In the genomic region with DNA sequence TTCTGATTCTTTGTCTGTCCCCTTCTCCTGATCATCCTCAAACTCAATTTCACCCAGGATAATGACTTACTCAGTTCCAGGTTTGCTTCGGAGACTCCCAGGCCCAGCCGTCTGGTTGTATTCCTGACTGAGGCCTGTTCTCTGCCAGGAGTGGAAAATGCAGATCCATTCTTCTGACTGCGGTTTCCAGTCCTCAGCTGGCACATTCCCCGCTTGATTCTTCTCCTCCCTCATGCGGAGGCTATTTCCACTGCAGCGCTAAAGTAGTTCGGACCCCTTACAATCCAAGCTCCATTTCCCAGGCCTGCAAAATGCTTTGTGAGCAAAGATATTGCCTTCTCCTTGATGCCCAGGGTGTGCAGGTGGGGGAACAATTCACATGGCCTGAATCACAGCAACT, we compare ENCODE assay signal across 23 cellular contexts. TPM values are rescaled to one million over a fixed set of nuclear protein-coding genes. Genes with fewer than 3 reads are reported as not detected.
"Had no signal": no experiment of that assay in that cellular context is flagged by ENCODE, and none has a peak within 500 bp of the region (broad histone marks: within the 10 kb centered on the region; RNA-seq: fewer than 3 reads in every experiment).

No MANE protein-coding gene starts in this region.

- H3K4me1 Mint-ChIP-seq: endodermal cell; naive thymus-derived CD8-positive, alpha-beta T cell; nephron progenitor cell; stimulated activated effector memory CD8-positive, alpha-beta T cell treated with anti-CD3 and anti-CD28 coated beads, Interleukin-12 subunit alpha, Interleukin-12 subunit beta, amount 100 ng/mL, for 72 hours had no signal

- H3K27me3 ChIP-seq: ovary, sigmoid colon, stomach, thyroid gland, vagina had no signal

- H3K27ac Mint-ChIP-seq: dendritic cell treated with granulocyte-macrophage colony-stimulating factor and Interleukin-4, amounts not matched to agents 40 ng/mL and 50 ng/mL, for 4 days; endodermal cell; naive thymus-derived CD8-positive, alpha-beta T cell; nephron progenitor cell; stimulated activated effector memory CD8-positive, alpha-beta T cell treated with anti-CD3 and anti-CD28 coated beads, Interleukin-12 subunit alpha, Interleukin-12 subunit beta, amount 100 ng/mL, for 72 hours had no signal

- H3K36me3 Mint-ChIP-seq: naive thymus-derived CD8-positive, alpha-beta T cell; stimulated activated effector memory CD8-positive, alpha-beta T cell treated with anti-CD3 and anti-CD28 coated beads, Interleukin-12 subunit alpha, Interleukin-12 subunit beta, amount 100 ng/mL, for 72 hours had no signal

- H3K9me3 Mint-ChIP-seq: dendritic cell treated with granulocyte-macrophage colony-stimulating factor and Interleukin-4, amounts not matched to agents 40 ng/mL and 50 ng/mL, for 4 days; endodermal cell; naive thymus-derived CD8-positive, alpha-beta T cell; nephron progenitor cell; stimulated activated effector memory CD8-positive, alpha-beta T cell treated with anti-CD3 and anti-CD28 coated beads, Interleukin-12 subunit alpha, Interleukin-12 subunit beta, amount 100 ng/mL, for 72 hours had no signal

- H3K27me3 Mint-ChIP-seq: dendritic cell treated with granulocyte-macrophage colony-stimulating factor and Interleukin-4, amounts not matched to agents 40 ng/mL and 50 ng/mL, for 4 days had no signal

- DNase-seq: effector CD8-positive, alpha-beta T cell; endodermal cell; head of caudate nucleus; left ventricle myocardium superior; lower lobe of right lung; naive thymus-derived CD8-positive, alpha-beta T cell; nephron progenitor cell; occipital lobe; ovary; posterior cingulate gyrus; psoas muscle; right cardiac atrium; sigmoid colon; stimulated activated CD4-positive, alpha-beta T cell treated with anti-CD3 and anti-CD28 coated beads, Interleukin-2, amount 100 ng/mL, for 24 hours; stimulated activated CD4-positive, alpha-beta T cell treated with anti-CD3 and anti-CD28 coated beads, Interleukin-4, amount 100 ng/mL, for 24 hours; stimulated activated naive CD4-positive, alpha-beta T cell treated with Interleukin-2 at 50 U/mL for 16 hours; stomach; thyroid gland; trophoblast cell had no signal

- H3K9me3 ChIP-seq: lower lobe of right lung, ovary, psoas muscle, sigmoid colon, stomach, thyroid gland, vagina had no signal

- H3K4me3 Mint-ChIP-seq: dendritic cell treated with granulocyte-macrophage colony-stimulating factor and Interleukin-4, amounts not matched to agents 40 ng/mL and 50 ng/mL, for 4 days; endodermal cell; naive thymus-derived CD8-positive, alpha-beta T cell; nephron progenitor cell; stimulated activated effector memory CD8-positive, alpha-beta T cell treated with anti-CD3 and anti-CD28 coated beads, Interleukin-12 subunit alpha, Interleukin-12 subunit beta, amount 100 ng/mL, for 72 hours had no signal

- H3K4me3 ChIP-seq: lower lobe of right lung, ovary, psoas muscle, sigmoid colon, stomach, thyroid gland, vagina had no signal

- ATAC-seq: esophagus mucosa; left ventricle myocardium superior; lower lobe of right lung; naive thymus-derived CD8-positive, alpha-beta T cell; psoas muscle; right cardiac atrium; stimulated activated effector memory CD8-positive, alpha-beta T cell treated with anti-CD3 and anti-CD28 coated beads, Interleukin-12 subunit alpha, Interleukin-12 subunit beta, amount 100 ng/mL, for 72 hours had no signal

- H3K36me3 ChIP-seq: lower lobe of right lung, ovary, sigmoid colon, stomach, thyroid gland, vagina had no signal

RNA-seq across cellular contexts. Expression of a gene that starts 47.2 kb away (rescaled TPM):
- total RNA-seq: naive thymus-derived CD8-positive, alpha-beta T cell had no signal
